Comparison of ENCODE assay signal across 8 cellular contexts in the genomic region with DNA sequence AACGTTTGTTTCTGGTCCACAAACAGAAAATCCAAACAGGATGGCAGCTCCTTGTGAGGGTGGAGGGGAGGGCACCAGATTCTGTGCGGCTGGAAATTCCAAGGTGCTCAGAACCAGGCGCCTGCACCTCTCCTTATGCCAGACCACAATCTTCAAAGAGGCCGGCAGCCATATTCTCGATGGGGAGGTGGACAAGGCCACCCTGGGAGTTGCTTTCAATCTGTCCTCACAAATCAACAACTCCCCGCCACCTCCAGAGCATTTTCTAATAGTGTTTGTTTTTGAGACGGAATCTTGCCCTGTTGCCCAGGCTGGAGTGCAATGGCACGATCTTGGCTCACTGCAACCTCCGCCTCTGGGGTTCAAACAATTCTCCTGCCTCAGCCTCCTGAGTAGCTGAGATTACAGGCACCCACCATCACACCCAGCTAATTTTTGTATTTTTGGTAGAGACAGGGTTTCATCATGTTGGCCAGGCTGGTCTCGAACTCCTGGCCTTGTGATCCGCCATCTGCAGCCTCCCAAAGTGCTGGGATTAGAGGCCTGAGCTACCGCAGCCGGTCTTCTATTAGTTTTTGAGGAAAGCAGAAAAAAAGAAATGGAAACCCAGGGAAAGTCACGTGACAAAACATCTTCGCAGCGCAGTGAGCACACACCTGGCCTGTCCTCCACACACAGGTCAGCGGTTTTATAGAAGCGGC. TPM values are rescaled to one million over a fixed set of nuclear protein-coding genes. Genes with fewer than 3 reads are reported as not detected.
DNase-seq lines count a peak whose midpoint lies in the region; ATAC-seq and TF ChIP-seq lines count a peak whose summit lies in the region.
"Not testable (repeated sequence)": the region's sequence is repeated elsewhere in the genome, so short reads cannot be mapped to it uniquely, and the experiment has no call there.

No MANE protein-coding gene starts in this region.

- not testable (repeated sequence) for TF ChIP-seq POLR2A in stomach (IDR thresholded peaks at IDR 0.05)

- ATAC-seq in T-helper 17 cell; activated CD8-positive, alpha-beta memory T cell treated with anti-CD3 and anti-CD28 coated beads, Interleukin-2, amount 10 ng/mL, durations not matched to agents 7 days and 5 days; naive thymus-derived CD8-positive, alpha-beta T cell: not testable (repeated sequence)

- not testable (repeated sequence) for H3K36me3 Mint-ChIP-seq in HFFc6 (ENCODE audit: low read depth); T-helper 17 cell (ENCODE audit: low read depth)
- H3K36me3 Mint-ChIP-seq in activated CD8-positive, alpha-beta memory T cell treated with anti-CD3 and anti-CD28 coated beads, Interleukin-2, amount 10 ng/mL, durations not matched to agents 7 days and 5 days, result peaks cover 13% of the 10 kb centered on the region
- peaks cover 0 to 28% (median 1%) of the 10 kb centered on the region in 3 donors for H3K36me3 Mint-ChIP-seq in naive thymus-derived CD8-positive, alpha-beta T cell

- TF ChIP-seq EP300 in stomach (IDR thresholded peaks at IDR 0.05), result not testable (repeated sequence)

- not testable (repeated sequence) for TF ChIP-seq CTCF in AG04450 (IDR thresholded peaks at IDR 0.05; ENCODE audit: low read depth, low read length); HFFc6 (IDR thresholded peaks at IDR 0.05); fibroblast of mammary gland (conservative IDR thresholded peaks at IDR 0.05; ENCODE audit: control insufficient read depth, insufficient read depth, low read depth, low read length); stomach (IDR thresholded peaks at IDR 0.05)

- CTCF ChIA-PET in AG04450 (lab: Charles Lee), result not testable (repeated sequence)
- CTCF ChIA-PET in activated CD8-positive, alpha-beta memory T cell treated with anti-CD3 and anti-CD28 coated beads, Interleukin-2, amount 10 ng/mL, durations not matched to agents 7 days and 5 days (lab: Charles Lee), result interaction anchor here (0.6 to 1.1 kb wide), 2 partner anchors 107 to 176 kb away, joined by 3 to 4 read pairs; no protein-coding TSS in a partner anchor

- intact Hi-C loops in stomach (cut with DNase I; ENCODE audit: low total_unique reads), result not testable (repeated sequence)

- H3K27ac ChIP-seq in AG04450 (ENCODE audit: low read depth, low read length) (peak overlapping the region; percentile 75), stomach (peak overlapping the region in 3 of 5 donors; percentile 35 to 73 (median 58))

- DNase-seq in AG04450 (ENCODE audit: low read depth, low spot score); HFFc6; T-helper 17 cell; activated CD8-positive, alpha-beta memory T cell treated with anti-CD3 and anti-CD28 coated beads, Interleukin-2, amount 10 ng/mL, durations not matched to agents 7 days and 5 days; adipocyte (ENCODE audit: low read depth); naive thymus-derived CD8-positive, alpha-beta T cell; stomach: not testable (repeated sequence)
- peak; percentile 5 for DNase-seq in fibroblast of mammary gland (ENCODE audit: low read depth)

- H3K36me3 ChIP-seq in adipocyte (ENCODE audit: control insufficient read depth, insufficient read depth, low read length, severe bottlenecking), result peaks cover 21% of the 10 kb centered on the region
- peaks cover 19 to 42% (median 40%) of the 10 kb centered on the region in 4 donors for H3K36me3 ChIP-seq in stomach

- H3K27me3 Mint-ChIP-seq in HFFc6 (ENCODE audit: insufficient read depth); T-helper 17 cell; activated CD8-positive, alpha-beta memory T cell treated with anti-CD3 and anti-CD28 coated beads, Interleukin-2, amount 10 ng/mL, durations not matched to agents 7 days and 5 days; naive thymus-derived CD8-positive, alpha-beta T cell: not testable (repeated sequence)

- peak overlapping the region; percentile 61 for H3K9ac ChIP-seq in adipocyte (ENCODE audit: low read length)

- H3K4me3 Mint-ChIP-seq in HFFc6, result peak overlapping the region; percentile 76
- H3K4me3 Mint-ChIP-seq in T-helper 17 cell, result peak overlapping the region; percentile 69
- H3K4me3 Mint-ChIP-seq in activated CD8-positive, alpha-beta memory T cell treated with anti-CD3 and anti-CD28 coated beads, Interleukin-2, amount 10 ng/mL, durations not matched to agents 7 days and 5 days; naive thymus-derived CD8-positive, alpha-beta T cell: not testable (repeated sequence)

- H3K4me1 Mint-ChIP-seq in HFFc6 (ENCODE audit: low read depth) (peaks cover 14% of the 10 kb centered on the region), T-helper 17 cell (peaks cover 14% of the 10 kb centered on the region)
- H3K4me1 Mint-ChIP-seq in activated CD8-positive, alpha-beta memory T cell treated with anti-CD3 and anti-CD28 coated beads, Interleukin-2, amount 10 ng/mL, durations not matched to agents 7 days and 5 days, result peaks cover 22% of the 10 kb centered on the region
- peaks cover 0 to 12% (median 5%) of the 10 kb centered on the region in 4 donors for H3K4me1 Mint-ChIP-seq in naive thymus-derived CD8-positive, alpha-beta T cell

- not testable (repeated sequence) for H3K4me3 ChIP-seq in AG04450 (ENCODE audit: low read depth, low read length); adipocyte (ENCODE audit: low read length); fibroblast of mammary gland (ENCODE audit: control insufficient read depth, low read depth, low read length); stomach

- H3K9me3 Mint-ChIP-seq in HFFc6; activated CD8-positive, alpha-beta memory T cell treated with anti-CD3 and anti-CD28 coated beads, Interleukin-2, amount 10 ng/mL, durations not matched to agents 7 days and 5 days (ENCODE audit: low read depth); naive thymus-derived CD8-positive, alpha-beta T cell: not testable (repeated sequence)

- not testable (repeated sequence) for H3K9me3 ChIP-seq in AG04450 (ENCODE audit: control insufficient read depth, insufficient read depth, low read length); T-helper 17 cell (ENCODE audit: control insufficient read depth, low read length, poor library complexity, severe bottlenecking); adipocyte (ENCODE audit: control insufficient read depth, low read length); stomach

- H3K27me3 ChIP-seq in AG04450 (ENCODE audit: control insufficient read depth, insufficient read depth, low read length); adipocyte (replicated peaks; ENCODE audit: control insufficient read depth, insufficient read depth, low read length); stomach: not testable (repeated sequence)

- peaks cover 17% of the 10 kb centered on the region for H3K4me1 ChIP-seq in adipocyte (ENCODE audit: control insufficient read depth, insufficient read depth, low read length)
- H3K4me1 ChIP-seq in stomach, result not testable (repeated sequence)

- WGBS in stomach, 5 donors, result 86 to 96% (median 91%) methylated on average over 10 to 18 of the region's 18 CpGs

- POLR2A ChIA-PET in AG04450 (lab: Yijun Ruan, JAX), result not testable (repeated sequence)
- POLR2A ChIA-PET in naive thymus-derived CD8-positive, alpha-beta T cell (lab: Charles Lee), result interaction anchor here (1.1 kb wide), 1 partner anchor 64 kb away, joined by 3 read pairs; no protein-coding TSS in a partner anchor

- peak overlapping the region; percentile 96 for H3K27ac Mint-ChIP-seq in HFFc6
- peak overlapping the region; percentile 93 for H3K27ac Mint-ChIP-seq in T-helper 17 cell
- peak overlapping the region; percentile 95 for H3K27ac Mint-ChIP-seq in activated CD8-positive, alpha-beta memory T cell treated with anti-CD3 and anti-CD28 coated beads, Interleukin-2, amount 10 ng/mL, durations not matched to agents 7 days and 5 days
- H3K27ac Mint-ChIP-seq in naive thymus-derived CD8-positive, alpha-beta T cell, result peak overlapping the region in 8 of 10 donors; percentile 15 to 83 (median 68)

RNA-seq across cellular contexts. Expression of a gene that starts 5.1 kb away (rescaled TPM):
- 6.0 and 10.6 TPM in 2 replicates for polyA plus RNA-seq in AG04450 (2011; rRNA removed)
- polyA minus RNA-seq in AG04450 (2011; rRNA and poly(A)+ RNA removed), result 8.3 and 13.4 TPM in 2 replicates
- 10 to 100 TPM; 23.1 to 27.2 (median 25.0) TPM for total RNA-seq in HFFc6 (2021; fragmentation: NEBNext Ultra II Directional; extraction: Animal tissue kit (Norgen Biotek cat#: 25700))
- 100 to 1,000 TPM; 218 to 232 TPM for total RNA-seq in T-helper 17 cell
- 100 to 1,000 TPM in 1 of 2 experiments, 10 to 100 TPM in 1; 80.5 to 100 TPM for total RNA-seq in activated CD8-positive, alpha-beta memory T cell treated with anti-CD3 and anti-CD28 coated beads, Interleukin-2, amount 10 ng/mL, durations not matched to agents 7 days and 5 days
- total RNA-seq in naive thymus-derived CD8-positive, alpha-beta T cell, result 100 to 1,000 TPM; 162 to 173 TPM
- 10 to 100 TPM; 14.2 to 28.6 (median 14.4) TPM for polyA plus RNA-seq in naive thymus-derived CD8-positive, alpha-beta T cell
- total RNA-seq in stomach, result 100 to 1,000 TPM in 3 of 5 donors, 10 to 100 TPM in 2; 46.1 to 233 (median 126) TPM
- 10 to 100 TPM; 27.3 to 68.7 (median 31.6) TPM for polyA plus RNA-seq in stomach

RNA-seq across cellular contexts. Expression of a gene that starts 36.7 kb away (rescaled TPM):
- polyA plus RNA-seq in AG04450 (2011; rRNA removed) (30.5 and 36.4 TPM in 2 replicates), stomach (10 to 100 TPM; 11.2 to 16.7 (median 11.3) TPM)
- 36.4 and 42.3 TPM in 2 replicates for polyA minus RNA-seq in AG04450 (2011; rRNA and poly(A)+ RNA removed)
- 10 to 100 TPM; 30.1 to 40.9 (median 33.4) TPM for total RNA-seq in HFFc6 (2021; fragmentation: NEBNext Ultra II Directional; extraction: Animal tissue kit (Norgen Biotek cat#: 25700))
- total RNA-seq in T-helper 17 cell (10 to 100 TPM; 67.5 to 87.3 TPM), stomach (100 to 1,000 TPM in 1 of 5 donors, 10 to 100 TPM in 4; 16.9 to 105 (median 64.5) TPM)
- 10 to 100 TPM; 46.2 to 50.9 TPM for total RNA-seq in activated CD8-positive, alpha-beta memory T cell treated with anti-CD3 and anti-CD28 coated beads, Interleukin-2, amount 10 ng/mL, durations not matched to agents 7 days and 5 days
- 100 to 1,000 TPM; 106 to 110 TPM for total RNA-seq in naive thymus-derived CD8-positive, alpha-beta T cell
- 10 to 100 TPM; 30.2 to 45.1 (median 36.7) TPM for polyA plus RNA-seq in naive thymus-derived CD8-positive, alpha-beta T cell

RNA-seq across cellular contexts. Expression of a gene that starts 49.0 kb away (rescaled TPM):
- 37.8 and 39.8 TPM in 2 replicates for polyA plus RNA-seq in AG04450 (2011; rRNA removed)
- 28.3 and 35.4 TPM in 2 replicates for polyA minus RNA-seq in AG04450 (2011; rRNA and poly(A)+ RNA removed)
- 10 to 100 TPM; 50.3 to 68.8 (median 54.8) TPM for total RNA-seq in HFFc6 (2021; fragmentation: NEBNext Ultra II Directional; extraction: Animal tissue kit (Norgen Biotek cat#: 25700))
- total RNA-seq in T-helper 17 cell, result 10 to 100 TPM; 54.8 to 61.5 TPM
- 100 to 1,000 TPM in 1 of 2 experiments, 10 to 100 TPM in 1; 97.9 to 100 TPM for total RNA-seq in activated CD8-positive, alpha-beta memory T cell treated with anti-CD3 and anti-CD28 coated beads, Interleukin-2, amount 10 ng/mL, durations not matched to agents 7 days and 5 days
- total RNA-seq in naive thymus-derived CD8-positive, alpha-beta T cell, result 10 to 100 TPM; 47.3 to 53.9 TPM
- polyA plus RNA-seq in naive thymus-derived CD8-positive, alpha-beta T cell, result 10 to 100 TPM; 18.3 to 25.4 (median 19.7) TPM
- total RNA-seq in stomach, result 100 to 1,000 TPM in 3 of 5 donors, 10 to 100 TPM in 2; 69.9 to 202 (median 102) TPM
- 10 to 100 TPM; 38.6 to 63.2 (median 45.9) TPM for polyA plus RNA-seq in stomach
